Comparison of ENCODE assay signal across 9 cellular contexts in the genomic region with DNA sequence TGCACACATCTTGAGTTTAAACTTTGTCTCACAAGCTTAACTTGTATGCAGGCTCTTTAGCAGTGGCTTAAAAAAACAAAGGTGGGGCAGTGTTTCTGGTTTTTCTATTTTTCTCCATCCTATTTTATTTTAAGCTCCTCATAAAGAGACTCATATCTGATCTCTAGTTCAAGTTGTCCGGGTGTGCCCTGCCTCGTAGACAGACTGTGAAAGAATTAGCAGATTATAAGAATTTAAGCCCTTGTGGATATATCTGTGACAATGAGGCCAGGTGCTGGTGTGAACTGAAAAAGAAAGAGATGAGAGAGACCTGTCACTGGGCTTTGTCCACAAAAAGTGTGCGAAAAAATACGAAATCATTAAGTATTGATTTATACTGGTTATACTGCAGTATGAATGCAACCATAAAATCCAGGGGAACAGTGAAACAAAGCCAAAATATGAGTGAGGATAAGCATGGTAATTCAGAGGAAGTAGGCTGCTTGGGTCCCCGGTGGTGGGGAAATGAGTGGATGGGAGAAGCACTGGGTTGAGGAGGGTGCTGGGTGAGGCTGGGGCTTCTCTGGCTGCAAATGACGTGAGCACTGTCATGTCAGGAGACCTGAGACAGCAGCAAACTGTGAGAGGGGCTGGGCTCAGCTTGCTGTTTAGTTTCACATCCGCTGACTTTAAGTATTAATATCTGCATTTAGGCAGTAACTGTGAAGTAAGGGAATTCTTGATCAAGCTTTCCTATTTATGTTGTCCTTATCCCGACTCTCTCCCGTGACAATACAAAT.
A peak's percentile ranks its signal among the peaks of the same experiment; 100 is the strongest.
DNase-seq lines count a peak whose midpoint lies in the region; ATAC-seq and TF ChIP-seq lines count a peak whose summit lies in the region.
"Had no signal": no experiment of that assay in that cellular context is flagged by ENCODE, and none has a peak within 500 bp of the region (broad histone marks: within the 10 kb centered on the region; RNA-seq: fewer than 3 reads in every experiment).

No MANE protein-coding gene starts in this region.

- intact Hi-C loops in vagina (cut with DNase I), result no loop called here

- no peak overlapping the region for H3K27ac ChIP-seq in vagina
- H3K27ac ChIP-seq in neural progenitor cell, result no peak overlapping the region

- H4K20me1 ChIP-seq in neural progenitor cell (ENCODE audit: low read depth), result no peaks in the 10 kb centered on the region

- no peaks in the 10 kb centered on the region for H3F3A ChIP-seq in neural progenitor cell (ENCODE audit: low read depth)

- no peak overlapping the region for H2AFZ ChIP-seq in neural progenitor cell (replicated peaks)

- H3K9me3 Mint-ChIP-seq in neural progenitor cell, result no peaks in the 10 kb centered on the region

- H3K36me3 Mint-ChIP-seq in neural progenitor cell, result no peaks in the 10 kb centered on the region
- H3K36me3 Mint-ChIP-seq: activated naive CD8-positive, alpha-beta T cell treated with anti-CD3 and anti-CD28 coated beads, Interleukin-2, amount 10 ng/mL, durations not matched to agents 7 days and 5 days had no signal

- peaks cover 2% of the 10 kb centered on the region for H3K27me3 Mint-ChIP-seq in neural progenitor cell (ENCODE audit: insufficient read depth, low read depth)

- H3K4me2 ChIP-seq in neural progenitor cell, result no peak overlapping the region

- no peak overlapping the region for H3K4me3 Mint-ChIP-seq in neural progenitor cell
- H3K4me3 Mint-ChIP-seq: activated naive CD8-positive, alpha-beta T cell treated with anti-CD3 and anti-CD28 coated beads, Interleukin-2, amount 10 ng/mL, durations not matched to agents 7 days and 5 days had no signal

- H3K9ac ChIP-seq in neural progenitor cell, result no peak overlapping the region

- in situ Hi-C loops in HAP-1 (cut with MboI; ENCODE audit: low sequenced_read_pairs), result no loop called here

- peak; percentile 86 for ATAC-seq in GM18508 (IDR thresholded peaks at IDR 0.05; ENCODE audit: insufficient read depth, unreplicated experiment)
- ATAC-seq in esophagus mucosa, result peak; percentile 19

- H3K4me1 Mint-ChIP-seq in neural progenitor cell, result peaks cover 12% of the 10 kb centered on the region

- H3K4me3 ChIP-seq in HAP-1 (no peak overlapping the region), vagina (no peak overlapping the region), neural progenitor cell (no peak overlapping the region)

- H3K27ac Mint-ChIP-seq in neural progenitor cell, result no peak overlapping the region
- H3K27ac Mint-ChIP-seq: activated naive CD8-positive, alpha-beta T cell treated with anti-CD3 and anti-CD28 coated beads, Interleukin-2, amount 10 ng/mL, durations not matched to agents 7 days and 5 days had no signal

- H3K36me3 ChIP-seq in HAP-1 (replicated peaks) (no peaks in the 10 kb centered on the region), vagina (no peaks in the 10 kb centered on the region), neural progenitor cell (no peaks in the 10 kb centered on the region)

- H3K4me1 ChIP-seq in HAP-1, result peaks cover 24% of the 10 kb centered on the region
- H3K4me1 ChIP-seq in vagina, result peaks cover 35% of the 10 kb centered on the region
- no peaks in the 10 kb centered on the region for H3K4me1 ChIP-seq in neural progenitor cell

- H3K79me2 ChIP-seq in neural progenitor cell (ENCODE audit: low read depth), result no peaks in the 10 kb centered on the region

- H3K9me3 ChIP-seq in HAP-1 (no peaks in the 10 kb centered on the region), vagina (no peaks in the 10 kb centered on the region), neural progenitor cell (ENCODE audit: low read depth) (no peaks in the 10 kb centered on the region)

- H3K27me3 ChIP-seq in HAP-1 (ENCODE audit: low read depth), result no peaks in the 10 kb centered on the region
- no peaks in the 10 kb centered on the region for H3K27me3 ChIP-seq in vagina
- no peaks in the 10 kb centered on the region for H3K27me3 ChIP-seq in neural progenitor cell

- TF ChIP-seq CTCF in vagina (IDR thresholded peaks at IDR 0.05) (no peak), neural progenitor cell (IDR thresholded peaks at IDR 0.05) (no peak)

- no peak for TF ChIP-seq POLR2A in vagina (IDR thresholded peaks at IDR 0.05)

- peak; percentile 51 to 57 for DNase-seq in HAP-1 (ENCODE audit: low spot score in 2 of 2)
- DNase-seq in NAMALWA (ENCODE audit: low spot score), result peak; percentile 73
- peak; percentile 2 for DNase-seq in stimulated activated naive CD4-positive, alpha-beta T cell treated with Interleukin-2 at 50 U/mL for 16 hours (lab: John Stamatoyannopoulos, UW)
- DNase-seq in vagina (ENCODE audit: extremely low spot score in 2 of 2), result no peak
- DNase-seq in neural progenitor cell (ENCODE audit: low spot score), result no peak
- no peak for DNase-seq in mesenteric fat pad (ENCODE audit: low spot score)
- DNase-seq: activated naive CD8-positive, alpha-beta T cell treated with anti-CD3 and anti-CD28 coated beads, Interleukin-2, amount 10 ng/mL, durations not matched to agents 7 days and 5 days had no signal

Comparison
In these comparisons a context has a peak if more than half of its experiments do, and no peak if none do; other contexts are left out.
1. DNase-seq: peak in HAP-1 (2 of 2), NAMALWA (single experiment) and stimulated activated naive CD4-positive, alpha-beta T cell treated with Interleukin-2 at 50 U/mL for 16 hours (single experiment); none in vagina (0 of 2), neural progenitor cell (single experiment) and mesenteric fat pad (single experiment).